Comparison of ENCODE assay signal across 8 cellular contexts in the genomic region with DNA sequence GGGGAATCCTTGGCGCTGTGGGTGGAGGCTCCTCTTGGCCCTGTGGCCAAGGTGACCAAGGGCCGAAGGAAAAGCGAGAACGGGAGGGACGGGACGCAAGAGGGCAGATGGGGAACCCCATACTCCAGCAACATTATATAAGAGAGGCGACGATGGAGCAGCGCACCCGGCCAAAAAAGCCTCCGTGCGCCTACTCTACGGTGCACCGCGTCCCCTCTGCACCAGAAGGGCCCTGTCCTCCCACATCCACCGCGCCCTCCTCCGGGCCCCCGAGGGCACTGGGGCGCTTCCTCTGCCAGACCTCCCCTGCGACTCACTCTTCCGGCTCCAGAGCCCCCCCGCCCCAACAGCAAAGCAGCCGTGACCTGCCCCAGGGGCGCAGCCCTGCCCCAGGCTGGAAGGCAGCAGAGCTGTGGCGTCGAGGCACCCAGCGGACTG. TPM values are rescaled to one million over a fixed set of nuclear protein-coding genes. Genes with fewer than 3 reads are reported as not detected.
DNase-seq lines count a peak whose midpoint lies in the region; ATAC-seq, FAIRE-seq and TF ChIP-seq lines count a peak whose summit lies in the region.

No MANE protein-coding gene starts in this region.

- POLR2A ChIA-PET in K562 (lab: Yijun Ruan, JAX), result no interaction called here

- H3K27ac ChIP-seq in Peyer's patch, result peak overlapping the region; percentile 83 to 93 (median 88)
- no peak overlapping the region for H3K27ac ChIP-seq in K562 (ENCODE audit: extremely low read depth, low read depth, low read length)
- peak overlapping the region; percentile 80 for H3K27ac ChIP-seq in lower lobe of right lung

- TF ChIP-seq EP300 in K562 (IDR thresholded peaks at IDR 0.05; ENCODE audit: low read length), result no peak

- H3K79me2 ChIP-seq in K562 (ENCODE audit: control insufficient read depth, insufficient read depth, low read length), result no peaks in the 10 kb centered on the region

- no peak for FAIRE-seq in K562 (lab: Jason Lieb, UNC)

- H3K9me1 ChIP-seq in K562 (ENCODE audit: control insufficient read depth, insufficient read depth, low read length), result no peaks in the 10 kb centered on the region

- TF ChIP-seq POLR2A in GM18505 (IDR thresholded peaks at IDR 0.05; ENCODE audit: borderline replicate concordance, extremely low read depth, insufficient read depth, insufficient read length) (no peak), Peyer's patch (IDR thresholded peaks at IDR 0.05) (no peak), K562 (conservative IDR thresholded peaks at IDR 0.05) (no peak)

- 27% methylated on average over 26 of the region's 28 CpGs for WGBS in K562 (ENCODE audit: insufficient coverage, low coverage, missing lambda C conversion rate)

- no peak for TF ChIP-seq RAD21 in K562 (CRISPR knock-in tag; conservative IDR thresholded peaks at IDR 0.05 in 1 of 2, IDR thresholded peaks at IDR 0.05 in 1 of 2)

- intact Hi-C loops in K562 (cut with micrococcal nuclease), result no loop called here
- intact Hi-C loops in lower lobe of right lung (cut with DNase I), result no loop called here

- no peaks in the 10 kb centered on the region for H4K20me1 ChIP-seq in K562 (replicated peaks; ENCODE audit: control insufficient read depth, insufficient read depth, low read length)

- H3K4me1 ChIP-seq in Peyer's patch (peaks cover 0 to 16% (median 0%) of the 10 kb centered on the region in 4 donors), K562 (replicated peaks in 1 of 2; ENCODE audit: control insufficient read depth in 2 of 2, insufficient read depth in 2 of 2, low read length in 2 of 2) (peaks cover 0 to 11% of the 10 kb centered on the region in 2 experiments; a peak in 2 of 5 replicates), lower lobe of right lung (peaks cover 15% of the 10 kb centered on the region)

- no peak for TF ChIP-seq CTCF in Peyer's patch (IDR thresholded peaks at IDR 0.05)
- TF ChIP-seq CTCF in K562 (IDR thresholded peaks at IDR 0.05 in 2 of 3, conservative IDR thresholded peaks at IDR 0.05 in 1 of 3; ENCODE audit: insufficient read depth in 2 of 3, low read depth in 1 of 3, low read length in 3 of 3), result no peak
- no peak for TF ChIP-seq CTCF in lower lobe of right lung (IDR thresholded peaks at IDR 0.05)

- H3K36me3 ChIP-seq in Peyer's patch, result no peaks in the 10 kb centered on the region
- H3K36me3 ChIP-seq in K562 (ENCODE audit: control insufficient read depth, insufficient read depth, low read length), result no peaks in the 10 kb centered on the region
- no peaks in the 10 kb centered on the region for H3K36me3 ChIP-seq in lower lobe of right lung

- ATAC-seq in GM18505 (IDR thresholded peaks at IDR 0.05; ENCODE audit: unreplicated experiment), result peak; percentile 38
- ATAC-seq in HG02678 (IDR thresholded peaks at IDR 0.05; ENCODE audit: unreplicated experiment), result peak; percentile 29
- ATAC-seq in K562, result peak; percentile 51
- ATAC-seq in lower lobe of right lung, result peak; percentile 59 to 63

- peak overlapping the region; percentile 71; the same call in 1 of the 2 replicates for H2AFZ ChIP-seq in K562 (ENCODE audit: low read depth, low read length)

- no TSS peak for BruUV-seq in K562 (replicated peaks; lab: Mats Ljungman, UMichigan)

- in situ Hi-C loops in K562 (cut with MboI), result no loop called here

- H3K27me3 ChIP-seq in Peyer's patch, result no peaks in the 10 kb centered on the region
- peaks cover 9 to 31% of the 10 kb centered on the region in 2 experiments for H3K27me3 ChIP-seq in K562 (ENCODE audit: control insufficient read depth in 2 of 2, insufficient read depth in 2 of 2, low read length in 2 of 2)
- H3K27me3 ChIP-seq in lower lobe of right lung (ENCODE audit: low read depth), result no peaks in the 10 kb centered on the region

- CTCF ChIA-PET in K562 (lab: Yijun Ruan, JAX; ENCODE audit: low intra/inter-chr PET ratio), result no interaction called here

- 0 out of 4 replicates have a peak overlapping the region, but pooled peaks of 1 of the 2 experiments have one; percentile 61 for H3K9ac ChIP-seq in K562 (ENCODE audit: insufficient read depth in 1 of 2, low read depth in 2 of 2, low read length in 2 of 2)

- H3K4me3 ChIP-seq in Peyer's patch (peak overlapping the region; percentile 50 to 81 (median 79)), K562 (0 out of 2 replicates have a peak overlapping the region, but pooled peaks have one; percentile 15), lower lobe of right lung (peak overlapping the region; percentile 68)

- DNase-seq in Peyer's patch, result peak in 2 of 3 donors; percentile 50 to 58
- DNase-seq in K562 (ENCODE audit: extremely low read depth in 1 of 4, low spot score in 3 of 4), result no peak
- no peak for DNase-seq in lower lobe of right lung
- peak; percentile 19 for DNase-seq in stimulated activated CD8-positive, alpha-beta memory T cell treated with anti-CD3 and anti-CD28 coated beads, Interleukin-7, amount 100 ng/mL, for 24 hours (ENCODE audit: low read depth)
- DNase-seq in cerebellum (ENCODE audit: low spot score), result no peak
- DNase-seq in NCI-H187 treated with DMSO at 0.1 percent for 48 hours (lab: John Stamatoyannopoulos, UW), result no peak

- no peak overlapping the region; the same call in 1 of the 2 replicates for H3K4me2 ChIP-seq in K562 (ENCODE audit: insufficient read depth, low read length)

- no peaks in the 10 kb centered on the region for H3K9me3 ChIP-seq in Peyer's patch
- no peaks in the 10 kb centered on the region for H3K9me3 ChIP-seq in K562 (replicated peaks; ENCODE audit: control insufficient read depth, insufficient read depth, low read depth, low read length)
- H3K9me3 ChIP-seq in lower lobe of right lung, result no peaks in the 10 kb centered on the region

TF ChIP-seq in K562, 482 proteins besides CTCF, POLR2A, EP300 and RAD21:
- TF ChIP-seq ZNF41 (CRISPR knock-in tag; conservative IDR thresholded peaks at IDR 0.05), result no peak
- TF ChIP-seq, protein P1, sequence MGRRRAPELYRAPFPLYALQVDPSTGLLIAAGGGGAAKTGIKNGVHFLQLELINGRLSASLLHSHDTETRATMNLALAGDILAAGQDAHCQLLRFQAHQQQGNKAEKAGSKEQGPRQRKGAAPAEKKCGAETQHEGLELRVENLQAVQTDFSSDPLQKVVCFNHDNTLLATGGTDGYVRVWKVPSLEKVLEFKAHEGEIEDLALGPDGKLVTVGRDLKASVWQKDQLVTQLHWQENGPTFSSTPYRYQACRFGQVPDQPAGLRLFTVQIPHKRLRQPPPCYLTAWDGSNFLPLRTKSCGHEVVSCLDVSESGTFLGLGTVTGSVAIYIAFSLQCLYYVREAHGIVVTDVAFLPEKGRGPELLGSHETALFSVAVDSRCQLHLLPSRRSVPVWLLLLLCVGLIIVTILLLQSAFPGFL (CRISPR knock-in tag; IDR thresholded peaks at IDR 0.05), result no peak
TF ChIP-seq in K562: peak in this region for 0.

RNA-seq across cellular contexts. Expression of a gene that starts 0.4 kb away (rescaled TPM):
- total RNA-seq in Peyer's patch, result 10 to 100 TPM; 12.4 to 81.8 (median 65.2) TPM
- total RNA-seq in K562 (2011; cell fraction: chromatin; rRNA removed; ENCODE audit: low replicate concordance), result not detected in 2 replicates
- total RNA-seq in K562 (2011; cell fraction: nucleolus; rRNA removed), result not detected in 2 replicates
- total RNA-seq in K562 (2011; cell fraction: nucleoplasm; rRNA removed), result 0.29 TPM in 1 of 2 replicates, not detected in the other
- not detected in 2 replicates for total RNA-seq in K562 (2014; rRNA removed)
- not detected in 2 replicates for total RNA-seq in K562 (2014; rRNA removed; fragmentation: Illumina TruSeq; extraction: Trizol)
- not detected in 2 replicates for total RNA-seq in K562 (2015; rRNA removed; fragmentation: Illumina TruSeq; extraction: Trizol)
- total RNA-seq in K562 (2021), result 0.09 and 0.16 TPM in 2 replicates
- polyA plus RNA-seq in K562 (2011; rRNA removed), result 0.06 TPM in 1 of 2 replicates, not detected in the other
- not detected in 2 replicates for polyA plus RNA-seq in K562 (2011; cell fraction: cytosol; rRNA removed)
- polyA plus RNA-seq in K562 (2011; cell fraction: nucleus; rRNA removed), result not detected in 2 replicates
- 0.01 and 0.03 TPM in 2 replicates for polyA plus RNA-seq in K562 (2012)
- not detected in 2 replicates for polyA plus RNA-seq in K562 (2014; fragmentation: Illumina TruSeq; extraction: Trizol)
- under 1 TPM in 1 of 2 experiments, not detected in 1; 0.01 TPM for polyA plus RNA-seq in K562 (2014; fragmentation: Nextera tagmentation; extraction: Ambion mirVana)
- polyA plus RNA-seq in K562 (2014; rRNA removed), result not detected in 2 replicates
- not detected in 2 replicates for polyA minus RNA-seq in K562 (2011; rRNA and poly(A)+ RNA removed)
- polyA minus RNA-seq in K562 (2011; cell fraction: cytosol; rRNA and poly(A)+ RNA removed), result not detected in 2 replicates
- not detected in 2 replicates for polyA minus RNA-seq in K562 (2011; cell fraction: nucleus; rRNA and poly(A)+ RNA removed)
- total RNA-seq in lower lobe of right lung, result 13.2 TPM
- 2.9 TPM for total RNA-seq in cerebellum

Comparison
In these comparisons a context has a peak if more than half of its experiments do, and no peak if none do; other contexts are left out.
1. DNase-seq: peak in Peyer's patch (2 of 3) and stimulated activated CD8-positive, alpha-beta memory T cell treated with anti-CD3 and anti-CD28 coated beads, Interleukin-7, amount 100 ng/mL, for 24 hours (single experiment); none in K562 (0 of 4), lower lobe of right lung (single experiment), cerebellum (single experiment) and NCI-H187 treated with DMSO at 0.1 percent for 48 hours (single experiment).
2. H3K4me3 ChIP-seq: peak in every context shown above with its lines; median percentile 79 in Peyer's patch; 68 in lower lobe of right lung; 15 in K562.
3. Peak in every context shown above with its lines, with median percentiles within 50 percentile points of each other: ATAC-seq.